Comparison of ENCODE assay signal across 7 cellular contexts in the genomic region with DNA sequence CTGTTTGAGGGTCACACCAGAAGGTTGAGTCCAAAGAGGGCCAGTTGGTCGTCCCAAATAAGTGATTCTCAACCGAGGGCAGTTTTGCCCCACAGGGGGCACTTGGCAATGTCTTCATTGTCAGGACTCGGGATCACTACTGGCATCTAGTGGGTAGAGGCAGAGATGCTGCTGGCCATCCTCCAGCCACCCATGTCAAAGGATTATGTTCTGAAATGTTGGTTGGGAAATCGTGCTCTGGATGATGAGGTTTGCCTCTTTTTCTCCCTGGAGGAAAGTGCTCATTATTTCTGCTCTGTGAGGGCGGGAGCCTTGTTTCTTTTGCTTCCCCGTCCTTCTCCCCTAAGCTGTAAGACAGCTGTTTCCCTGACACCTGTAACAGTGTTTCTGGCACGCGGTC. TPM values are rescaled to one million over a fixed set of nuclear protein-coding genes. Genes with fewer than 3 reads are reported as not detected.
DNase-seq lines count a peak whose midpoint lies in the region; ATAC-seq, FAIRE-seq and TF ChIP-seq lines count a peak whose summit lies in the region.

No MANE protein-coding gene starts in this region.

- FAIRE-seq in HTR-8/SVneo (lab: Jason Lieb, UNC) (peak; percentile 51), urothelium cell line (lab: Jason Lieb, UNC) (no peak)

- no peak overlapping the region for H3K4me3 ChIP-seq in DND-41 (ENCODE audit: low read depth in 1 of 2, low read length in 2 of 2)
- no peak overlapping the region for H3K4me3 ChIP-seq in lung

- no peak overlapping the region for H3K9ac ChIP-seq in DND-41 (ENCODE audit: low read depth, low read length)

- H2AFZ ChIP-seq in DND-41 (ENCODE audit: low read depth, low read length) = no peak overlapping the region

- peaks cover 20% of the 10 kb centered on the region for H3K36me3 ChIP-seq in DND-41 (ENCODE audit: insufficient read depth, low read length)
- H3K36me3 ChIP-seq in lung (ENCODE audit: control insufficient read depth in 2 of 2, insufficient read depth in 2 of 2, low read length in 2 of 2) = peaks cover 3 to 7% of the 10 kb centered on the region in 2 donors

- H3K4me1 ChIP-seq in DND-41 (ENCODE audit: insufficient read depth, low read length) = peaks cover 31% of the 10 kb centered on the region
- H3K4me1 ChIP-seq in lung (ENCODE audit: control insufficient read depth in 2 of 2, insufficient read depth in 2 of 2, low read length in 2 of 2) = peaks cover 3 to 7% of the 10 kb centered on the region in 2 donors

- H3K4me2 ChIP-seq in DND-41 (ENCODE audit: insufficient read depth, low read length) = no peak overlapping the region

- POLR2A ChIA-PET in RWPE1 (lab: Yijun Ruan, JAX; ENCODE audit: low non-redundant PET) = no interaction called here

- no peaks in the 10 kb centered on the region for H4K20me1 ChIP-seq in DND-41 (ENCODE audit: insufficient read depth, low read length)

- H3K27me3 ChIP-seq in DND-41 (ENCODE audit: insufficient read depth, low read length, poor library complexity) (no peaks in the 10 kb centered on the region), lung (ENCODE audit: control insufficient read depth, insufficient read depth) (no peaks in the 10 kb centered on the region)

- ATAC-seq in DND-41 (ENCODE audit: insufficient read depth, low read depth) = no peak
- ATAC-seq in lung (ENCODE audit: insufficient read depth, low FRiP score) = no peak

- DNase-seq in DND-41 = peak; percentile 26
- peak; percentile 57 for DNase-seq in HTR-8/SVneo (ENCODE audit: insufficient read length, low spot score)
- peak; percentile 66 for DNase-seq in RWPE1 (ENCODE audit: low spot score)
- peak; percentile 91 for DNase-seq in dedifferentiated amniotic fluid mesenchymal stem cell (ENCODE audit: extremely low spot score)
- DNase-seq in lung (ENCODE audit: low spot score) = peak; percentile 63
- DNase-seq in urothelium cell line (ENCODE audit: low spot score) = peak; percentile 44
- DNase-seq in GM19238 (ENCODE audit: insufficient read length, low spot score) = no peak

- peak; percentile 57 for TF ChIP-seq CTCF in DND-41 (IDR thresholded peaks at IDR 0.05; ENCODE audit: borderline replicate concordance, extremely low read depth, low read length, poor library complexity, severe bottlenecking)
- TF ChIP-seq CTCF in RWPE1 (conservative IDR thresholded peaks at IDR 0.05; ENCODE audit: low read depth) = peak; percentile 84
- TF ChIP-seq CTCF in lung (IDR thresholded peaks at IDR 0.05; ENCODE audit: control extremely low read depth, extremely low read depth) = peak; percentile 18

- H3K79me2 ChIP-seq in DND-41 (ENCODE audit: insufficient read depth, low read length) = peaks cover 23% of the 10 kb centered on the region

- 37 to 39% methylated on average over 8 of the region's 8 CpGs for WGBS in lung, 2 donors

- CTCF ChIA-PET in RWPE1 (lab: Yijun Ruan, JAX) = interaction anchor here (0.6 kb wide), 2 partner anchors 65 to 1206 kb away, joined by 3 read pairs; a partner anchor contains a TSS

- H3K9me3 ChIP-seq in DND-41 (ENCODE audit: insufficient read depth, low read length, severe bottlenecking) (no peaks in the 10 kb centered on the region), lung (ENCODE audit: control insufficient read depth in 2 of 2, insufficient read depth in 1 of 2, low read length in 1 of 2) (no peaks in the 10 kb centered on the region)

- H3K27ac ChIP-seq in DND-41 (ENCODE audit: low read length) = no peak overlapping the region
- peak overlapping the region; percentile 48 for H3K27ac ChIP-seq in RWPE1
- H3K27ac ChIP-seq in lung (ENCODE audit: low read depth in 1 of 2, low read length in 1 of 2) = peak overlapping the region in 1 of 2 donors; percentile 39

RNA-seq across cellular contexts. Expression of a gene that starts 3.6 kb away (rescaled TPM):
- total RNA-seq in lung = 10 to 100 TPM; 12.5 to 14.2 TPM
- 1 to 10 TPM; 6.1 to 8.1 TPM for polyA plus RNA-seq in lung

RNA-seq across cellular contexts. Expression of a gene that starts 18.1 kb away (rescaled TPM):
- total RNA-seq in lung = 10 to 100 TPM; 35.2 to 35.4 TPM
- polyA plus RNA-seq in lung = 10 to 100 TPM; 11.1 to 15.5 TPM

RNA-seq across cellular contexts. Expression of a gene that starts 39.6 kb away (rescaled TPM):
- total RNA-seq in lung = 10 to 100 TPM; 31.0 to 31.9 TPM
- 10 to 100 TPM; 36.8 to 71.9 TPM for polyA plus RNA-seq in lung

RNA-seq across cellular contexts. Expression of a gene that starts 39.6 kb away (rescaled TPM):
- 10 to 100 TPM; 24.4 to 30.3 TPM for total RNA-seq in lung
- 10 to 100 TPM in 1 of 2 donors, 1 to 10 TPM in 1; 5.6 to 14.5 TPM for polyA plus RNA-seq in lung

Comparison
In these comparisons a context has a peak if more than half of its experiments do, and no peak if none do; other contexts are left out.
1. CTCF ChIP-seq: peak in every context shown above with its lines; median percentile 84 in RWPE1; 57 in DND-41; 18 in lung.